Comparison of ENCODE assay signal across 10 cellular contexts in the genomic region with DNA sequence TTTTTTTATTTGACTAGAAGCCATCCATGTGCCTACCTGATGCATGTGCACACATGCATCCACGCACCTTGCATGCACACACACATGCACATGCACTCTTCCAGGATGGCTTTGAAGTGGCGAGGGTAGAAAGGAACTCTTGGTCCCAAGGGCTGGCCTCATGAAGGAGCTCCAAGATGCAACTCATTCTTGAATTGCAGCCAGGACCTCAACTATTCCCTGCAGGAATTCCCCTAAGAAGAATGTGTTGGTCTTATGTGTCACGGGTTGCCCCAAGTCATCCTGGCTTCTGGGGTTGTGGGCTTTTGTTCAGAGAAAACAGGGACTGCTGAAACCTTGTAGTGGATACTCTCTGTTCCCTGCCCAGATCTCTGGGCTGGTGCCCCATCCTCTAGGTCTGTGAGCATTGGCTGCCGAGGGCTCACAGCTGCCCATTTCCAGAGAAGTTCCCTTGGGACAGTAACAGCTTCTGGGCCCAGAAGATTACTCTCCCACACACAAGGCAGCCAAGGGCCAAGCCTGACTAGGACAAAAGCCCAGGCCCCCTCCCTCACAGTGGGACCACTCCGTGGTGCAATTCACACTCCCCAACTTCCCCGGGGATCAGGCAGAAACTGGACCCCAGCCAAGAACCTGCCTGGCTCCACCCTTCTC.
DNase-seq lines count a peak whose midpoint lies in the region; ATAC-seq, FAIRE-seq and TF ChIP-seq lines count a peak whose summit lies in the region.
"Had no signal": no experiment of that assay in that cellular context is flagged by ENCODE, and none has a peak within 500 bp of the region (broad histone marks: within the 10 kb centered on the region; RNA-seq: fewer than 3 reads in every experiment).

No MANE protein-coding gene starts in this region.

- H3K9me3 ChIP-seq in psoas muscle = no peaks in the 10 kb centered on the region

- ATAC-seq in psoas muscle (peak; percentile 53 to 76 (median 74)), HG03135 (IDR thresholded peaks at IDR 0.05; ENCODE audit: unreplicated experiment) (no peak)

- DNase-seq in Caki2 (ENCODE audit: low read depth) (peak; percentile 66), RCC 7860 (ENCODE audit: low spot score) (peak; percentile 91), fibroblast of peridontal ligament (ENCODE audit: extremely low read depth) (peak; percentile 99), psoas muscle (peak; percentile 64 to 88), nucleus accumbens (lab: John Stamatoyannopoulos, UW) (no peak), NCI-H187 treated with DMSO at 0.1 percent for 48 hours (lab: John Stamatoyannopoulos, UW) (no peak), NCI-H524 (lab: John Stamatoyannopoulos, UW) (no peak)
- DNase-seq: activated CD4-positive, alpha-beta T cell treated with anti-CD3 and anti-CD28 coated beads, Interleukin-2, amount 50 U/mL, for 48 hours; midbrain had no signal

- in situ Hi-C loops in Caki2 (cut with HindIII; ENCODE audit: low pct_unique_long_range_greater_than_20kb, low sequenced_read_pairs) = no loop called here

- H3K36me3 ChIP-seq in psoas muscle (ENCODE audit: insufficient read depth in 1 of 2, low read depth in 1 of 2) = no peaks in the 10 kb centered on the region

- no peaks in the 10 kb centered on the region for H3K27me3 ChIP-seq in psoas muscle (ENCODE audit: insufficient read depth in 3 of 3, low read length in 2 of 3)

- H3K27ac ChIP-seq in psoas muscle = peak overlapping the region; percentile 27

- peak; percentile 96 for FAIRE-seq in RCC 7860 (lab: Jason Lieb, UNC)

- H3K4me3 ChIP-seq in psoas muscle = no peak overlapping the region

- peaks cover 9% of the 10 kb centered on the region for H3K4me1 ChIP-seq in psoas muscle

- no peak for TF ChIP-seq CTCF in psoas muscle (IDR thresholded peaks at IDR 0.05)

- intact Hi-C loops in psoas muscle (cut with DNase I) = no loop called here

- 24 to 42% (median 30%) methylated on average over 5 to 6 of the region's 6 CpGs for WGBS in psoas muscle, 3 donors

Comparison
In these comparisons a context has a peak if more than half of its experiments do, and no peak if none do; other contexts are left out.
1. DNase-seq: peak in Caki2 (single experiment), RCC 7860 (single experiment), fibroblast of peridontal ligament (single experiment) and psoas muscle (2 of 2); none in nucleus accumbens (0 of 56), NCI-H187 treated with DMSO at 0.1 percent for 48 hours (single experiment) and NCI-H524 (0 of 2).